In genomic region chr2:120012771-120013568, GRCh38 we compare ENCODE assay signal across 8 cellular contexts. TPM values are rescaled to one million over a fixed set of nuclear protein-coding genes. Genes with fewer than 3 reads are reported as not detected.
DNase-seq lines count a peak whose midpoint lies in the region; ATAC-seq lines count a peak whose summit lies in the region.

TSS of gene EPB41L5 (plus strand) at chr2:120013077. CDS start at chr2:120019085, 6,008 bp downstream.

- H3K4me3 Mint-ChIP-seq in activated CD8-positive, alpha-beta T cell treated with anti-CD3 and anti-CD28 coated beads, Interleukin-2, amount 10 ng/mL, durations not matched to agents 7 days and 5 days, result peak within 1 kb of the TSS; percentile 76
- H3K4me3 Mint-ChIP-seq in memory B cell, result peak within 1 kb of the TSS; percentile 81

- DNase-seq in CD1c-positive myeloid dendritic cell (ENCODE audit: extremely low spot score), result peak; percentile 83
- peak; percentile 93 for DNase-seq in NCI-H774 (lab: John Stamatoyannopoulos, UW)
- peak; percentile 91 for DNase-seq in activated CD8-positive, alpha-beta T cell treated with anti-CD3 and anti-CD28 coated beads, Interleukin-2, amount 10 ng/mL, durations not matched to agents 7 days and 5 days
- peak; percentile 69 for DNase-seq in effector CD8-positive, alpha-beta T cell (lab: John Stamatoyannopoulos, UW)
- DNase-seq in memory B cell (ENCODE audit: low spot score in 2 of 2), result peak; percentile 48 to 66
- peak; percentile 65 for DNase-seq in stimulated activated CD8-positive, alpha-beta memory T cell treated with anti-CD3 and anti-CD28 coated beads, Interleukin-12 subunit alpha, Interleukin-12 subunit beta, amount 100 ng/mL, for 1 hour (ENCODE audit: low read depth)

- H3K27ac Mint-ChIP-seq in activated CD8-positive, alpha-beta T cell treated with anti-CD3 and anti-CD28 coated beads, Interleukin-2, amount 10 ng/mL, durations not matched to agents 7 days and 5 days, result no peak within 1 kb of the TSS
- H3K27ac Mint-ChIP-seq in memory B cell, result peak within 1 kb of the TSS; percentile 48

- ATAC-seq in GM19397 (IDR thresholded peaks at IDR 0.05; ENCODE audit: unreplicated experiment) (peak; percentile 97), HG03565 (IDR thresholded peaks at IDR 0.05; ENCODE audit: unreplicated experiment) (peak; percentile 88), memory B cell (ENCODE audit: low read depth) (peak; percentile 84)
- peak; percentile 97 for ATAC-seq in activated CD8-positive, alpha-beta T cell treated with anti-CD3 and anti-CD28 coated beads, Interleukin-2, amount 10 ng/mL, durations not matched to agents 7 days and 5 days

- H3K9me3 Mint-ChIP-seq in activated CD8-positive, alpha-beta T cell treated with anti-CD3 and anti-CD28 coated beads, Interleukin-2, amount 10 ng/mL, durations not matched to agents 7 days and 5 days (ENCODE audit: insufficient read depth), result no peaks in the 10 kb centered on the region
- no peaks in the 10 kb centered on the region for H3K9me3 Mint-ChIP-seq in memory B cell

- peaks cover 13% of the 10 kb centered on the region for H3K4me1 Mint-ChIP-seq in activated CD8-positive, alpha-beta T cell treated with anti-CD3 and anti-CD28 coated beads, Interleukin-2, amount 10 ng/mL, durations not matched to agents 7 days and 5 days (ENCODE audit: low read depth)
- peaks cover 28% of the 10 kb centered on the region for H3K4me1 Mint-ChIP-seq in memory B cell

- CTCF ChIA-PET in activated CD8-positive, alpha-beta T cell treated with anti-CD3 and anti-CD28 coated beads, Interleukin-2, amount 10 ng/mL, durations not matched to agents 7 days and 5 days (lab: Charles Lee), result interaction anchor here (0.7 to 2.8 kb wide), 6 partner anchors 8 to 300 kb away, joined by 3 to 19 read pairs (median 3); no protein-coding TSS in a partner anchor

- H3K27me3 Mint-ChIP-seq in activated CD8-positive, alpha-beta T cell treated with anti-CD3 and anti-CD28 coated beads, Interleukin-2, amount 10 ng/mL, durations not matched to agents 7 days and 5 days (ENCODE audit: low read depth), result peaks cover 3% of the 10 kb centered on the region
- H3K27me3 Mint-ChIP-seq in memory B cell, result no peaks in the 10 kb centered on the region

- no peaks in the 10 kb centered on the region for H3K36me3 Mint-ChIP-seq in activated CD8-positive, alpha-beta T cell treated with anti-CD3 and anti-CD28 coated beads, Interleukin-2, amount 10 ng/mL, durations not matched to agents 7 days and 5 days (ENCODE audit: low read depth)
- no peaks in the 10 kb centered on the region for H3K36me3 Mint-ChIP-seq in memory B cell

- POLR2A ChIA-PET in activated CD8-positive, alpha-beta T cell treated with anti-CD3 and anti-CD28 coated beads, Interleukin-2, amount 10 ng/mL, durations not matched to agents 7 days and 5 days (lab: Charles Lee), result interaction anchor here (0.6 to 1.3 kb wide), 3 partner anchors 163 to 595 kb away, joined by 3 to 7 read pairs (median 5); no protein-coding TSS in a partner anchor

RNA-seq across cellular contexts. Expression of gene EPB41L5, which starts in this region (rescaled TPM):
- 1 to 10 TPM; 3.8 to 5.6 TPM for total RNA-seq in activated CD8-positive, alpha-beta T cell treated with anti-CD3 and anti-CD28 coated beads, Interleukin-2, amount 10 ng/mL, durations not matched to agents 7 days and 5 days

Comparison
In these comparisons a context has a peak if more than half of its experiments do, and no peak if none do; other contexts are left out.
1. Peak in every context shown above with its lines: DNase-seq and ATAC-seq.